Comparison of ENCODE assay signal across 11 cellular contexts in genomic region chr10:75773139-75773801, GRCh38.
DNase-seq lines count a peak whose midpoint lies in the region; ATAC-seq and TF ChIP-seq lines count a peak whose summit lies in the region.
"Had no signal": no experiment of that assay in that cellular context is flagged by ENCODE, and none has a peak within 500 bp of the region (broad histone marks: within the 10 kb centered on the region; RNA-seq: fewer than 3 reads in every experiment).

No MANE protein-coding gene starts in this region.

- no peaks in the 10 kb centered on the region for H3K79me2 ChIP-seq in GM23248 (ENCODE audit: insufficient read depth)
- no peaks in the 10 kb centered on the region for H3K79me2 ChIP-seq in GM23338 (replicated peaks; ENCODE audit: insufficient read depth)

- 36 to 37% methylated on average over 5 of the region's 5 CpGs for WGBS in GM23248 (ENCODE audit: low coverage in 1 of 2, low lambda C conversion rate in 2 of 2, missing lambda C conversion rate in 2 of 2), 2 experiments

- CTCF ChIA-PET in T-cell (lab: Charles Lee), result interaction anchor here in 1 of 2 donors (0.5 kb wide), 1 partner anchor 983 kb away, joined by 3 read pairs; no protein-coding TSS in a partner anchor

- H3K27me3 Mint-ChIP-seq in T-cell (no peaks in the 10 kb centered on the region), GM23338 (ENCODE audit: insufficient read depth, low read depth, poor library complexity) (peaks cover 3% of the 10 kb centered on the region)

- in situ Hi-C loops in GM23248 (cut with MboI), result no loop called here

- peaks cover 36% of the 10 kb centered on the region for H3K4me1 ChIP-seq in GM23248 (ENCODE audit: insufficient read depth)
- H3K4me1 ChIP-seq in GM23338 (ENCODE audit: insufficient read depth), result no peaks in the 10 kb centered on the region
- H3K4me1 ChIP-seq: breast epithelium had no signal

- no peak for ATAC-seq in T-cell (replicated peaks in 1 of 4)
- ATAC-seq in stimulated activated effector memory CD8-positive, alpha-beta T cell treated with anti-CD3 and anti-CD28 coated beads, Interleukin-12 subunit alpha, Interleukin-12 subunit beta, amount 100 ng/mL, for 72 hours, result peak; percentile 71
- ATAC-seq in GM23338, result no peak

- H3K36me3 ChIP-seq in GM23248 (ENCODE audit: low read depth) (no peaks in the 10 kb centered on the region), GM23338 (ENCODE audit: insufficient read depth) (no peaks in the 10 kb centered on the region)
- H3K36me3 ChIP-seq: breast epithelium had no signal

- H3K4me3 ChIP-seq in GM23248 (no peak overlapping the region), fibroblast of the aortic adventitia (ENCODE audit: low read depth, low read length) (no peak overlapping the region), GM23338 (no peak overlapping the region)

- H2AFZ ChIP-seq in GM23248 (0 out of 2 replicates have a peak overlapping the region, but pooled peaks have one; percentile 28), GM23338 (no peak overlapping the region; the same call in 1 of the 2 replicates)

- no peaks in the 10 kb centered on the region for H4K20me1 ChIP-seq in GM23248 (ENCODE audit: insufficient read depth)
- no peaks in the 10 kb centered on the region for H4K20me1 ChIP-seq in GM23338 (replicated peaks; ENCODE audit: insufficient read depth)

- peak; percentile 85 for DNase-seq in GM23248
- no peak for DNase-seq in T-cell
- peak; percentile 41 for DNase-seq in fibroblast of the aortic adventitia (ENCODE audit: low read depth)
- DNase-seq in stimulated activated effector memory CD8-positive, alpha-beta T cell treated with anti-CD3 and anti-CD28 coated beads, Interleukin-12 subunit alpha, Interleukin-12 subunit beta, amount 100 ng/mL, for 72 hours (ENCODE audit: low spot score in 2 of 2), result no peak
- DNase-seq in stimulated activated CD4-positive, alpha-beta T cell treated with anti-CD3 and anti-CD28 coated beads, Interleukin-2, amount 100 ng/mL, for 48 hours, result no peak
- DNase-seq in GM23338 (ENCODE audit: low spot score), result no peak
- no peak for DNase-seq in NCI-H128 (lab: John Stamatoyannopoulos, UW; ENCODE audit: unreplicated experiment)
- DNase-seq in retina, result no peak
- DNase-seq: NCI-H187 treated with DMSO at 0.1 percent for 48 hours, SW 1271 had no signal

- H3K27ac ChIP-seq in GM23248 (peak overlapping the region; percentile 81), GM23338 (ENCODE audit: low read depth) (no peak overlapping the region)

- no peaks in the 10 kb centered on the region for H3K9me2 ChIP-seq in GM23248 (ENCODE audit: insufficient read depth)
- peaks cover 9% of the 10 kb centered on the region; the same call in 1 of the 2 replicates for H3K9me2 ChIP-seq in GM23338 (ENCODE audit: insufficient read depth)

- H3K9me3 Mint-ChIP-seq in T-cell (peaks cover 0 to 3% (median 0%) of the 10 kb centered on the region in 3 donors), GM23338 (no peaks in the 10 kb centered on the region)
- H3K9me3 Mint-ChIP-seq in stimulated activated effector memory CD8-positive, alpha-beta T cell treated with anti-CD3 and anti-CD28 coated beads, Interleukin-12 subunit alpha, Interleukin-12 subunit beta, amount 100 ng/mL, for 72 hours, result no peaks in the 10 kb centered on the region

- peak overlapping the region; percentile 25; the same call in 1 of the 2 replicates for H3K9ac ChIP-seq in GM23248

- no peaks in the 10 kb centered on the region for H3K9me3 ChIP-seq in GM23248 (ENCODE audit: low read depth)
- H3K9me3 ChIP-seq: breast epithelium had no signal

- TF ChIP-seq CTCF in fibroblast of the aortic adventitia (IDR thresholded peaks at IDR 0.05; ENCODE audit: insufficient read depth, low read length) (no peak), GM23338 (conservative IDR thresholded peaks at IDR 0.05; ENCODE audit: low read depth in 2 of 2) (no peak)

- H3K27me3 ChIP-seq in GM23248 (replicated peaks; ENCODE audit: insufficient read depth) (no peaks in the 10 kb centered on the region), GM23338 (ENCODE audit: insufficient read depth) (no peaks in the 10 kb centered on the region)
- H3K27me3 ChIP-seq: breast epithelium had no signal

- POLR2A ChIA-PET in T-cell (lab: Charles Lee), result no interaction called here

- H3K4me1 Mint-ChIP-seq in T-cell (peaks cover 22 to 29% (median 23%) of the 10 kb centered on the region in 3 donors), GM23338 (no peaks in the 10 kb centered on the region; the same call in 2 of the 3 replicates)
- H3K4me1 Mint-ChIP-seq in stimulated activated effector memory CD8-positive, alpha-beta T cell treated with anti-CD3 and anti-CD28 coated beads, Interleukin-12 subunit alpha, Interleukin-12 subunit beta, amount 100 ng/mL, for 72 hours, result peaks cover 14% of the 10 kb centered on the region

- H3K36me3 Mint-ChIP-seq in T-cell, result peaks cover 5% of the 10 kb centered on the region
- H3K36me3 Mint-ChIP-seq in stimulated activated effector memory CD8-positive, alpha-beta T cell treated with anti-CD3 and anti-CD28 coated beads, Interleukin-12 subunit alpha, Interleukin-12 subunit beta, amount 100 ng/mL, for 72 hours, result no peaks in the 10 kb centered on the region
- no peaks in the 10 kb centered on the region for H3K36me3 Mint-ChIP-seq in GM23338 (ENCODE audit: low read depth)

- peaks cover 21% of the 10 kb centered on the region for H3F3A ChIP-seq in GM23248 (ENCODE audit: insufficient read depth)
- H3F3A ChIP-seq in GM23338 (replicated peaks; ENCODE audit: low read depth), result no peaks in the 10 kb centered on the region

- H3K27ac Mint-ChIP-seq in T-cell (peak overlapping the region in 1 of 2 donors; percentile 69), GM23338 (no peak overlapping the region)
- H3K27ac Mint-ChIP-seq in stimulated activated effector memory CD8-positive, alpha-beta T cell treated with anti-CD3 and anti-CD28 coated beads, Interleukin-12 subunit alpha, Interleukin-12 subunit beta, amount 100 ng/mL, for 72 hours, result no peak overlapping the region

- H3K4me3 Mint-ChIP-seq in T-cell (peak overlapping the region; percentile 40 to 53 (median 45)), GM23338 (no peak overlapping the region)
- H3K4me3 Mint-ChIP-seq in stimulated activated effector memory CD8-positive, alpha-beta T cell treated with anti-CD3 and anti-CD28 coated beads, Interleukin-12 subunit alpha, Interleukin-12 subunit beta, amount 100 ng/mL, for 72 hours, result no peak overlapping the region

- H3K4me2 ChIP-seq in GM23248 (ENCODE audit: unreplicated experiment) (peak overlapping the region; percentile 7), GM23338 (no peak overlapping the region)

TF ChIP-seq in GM23338, 12 proteins besides CTCF, POLR2A, EP300 and RAD21:
- TF ChIP-seq, protein P1, sequence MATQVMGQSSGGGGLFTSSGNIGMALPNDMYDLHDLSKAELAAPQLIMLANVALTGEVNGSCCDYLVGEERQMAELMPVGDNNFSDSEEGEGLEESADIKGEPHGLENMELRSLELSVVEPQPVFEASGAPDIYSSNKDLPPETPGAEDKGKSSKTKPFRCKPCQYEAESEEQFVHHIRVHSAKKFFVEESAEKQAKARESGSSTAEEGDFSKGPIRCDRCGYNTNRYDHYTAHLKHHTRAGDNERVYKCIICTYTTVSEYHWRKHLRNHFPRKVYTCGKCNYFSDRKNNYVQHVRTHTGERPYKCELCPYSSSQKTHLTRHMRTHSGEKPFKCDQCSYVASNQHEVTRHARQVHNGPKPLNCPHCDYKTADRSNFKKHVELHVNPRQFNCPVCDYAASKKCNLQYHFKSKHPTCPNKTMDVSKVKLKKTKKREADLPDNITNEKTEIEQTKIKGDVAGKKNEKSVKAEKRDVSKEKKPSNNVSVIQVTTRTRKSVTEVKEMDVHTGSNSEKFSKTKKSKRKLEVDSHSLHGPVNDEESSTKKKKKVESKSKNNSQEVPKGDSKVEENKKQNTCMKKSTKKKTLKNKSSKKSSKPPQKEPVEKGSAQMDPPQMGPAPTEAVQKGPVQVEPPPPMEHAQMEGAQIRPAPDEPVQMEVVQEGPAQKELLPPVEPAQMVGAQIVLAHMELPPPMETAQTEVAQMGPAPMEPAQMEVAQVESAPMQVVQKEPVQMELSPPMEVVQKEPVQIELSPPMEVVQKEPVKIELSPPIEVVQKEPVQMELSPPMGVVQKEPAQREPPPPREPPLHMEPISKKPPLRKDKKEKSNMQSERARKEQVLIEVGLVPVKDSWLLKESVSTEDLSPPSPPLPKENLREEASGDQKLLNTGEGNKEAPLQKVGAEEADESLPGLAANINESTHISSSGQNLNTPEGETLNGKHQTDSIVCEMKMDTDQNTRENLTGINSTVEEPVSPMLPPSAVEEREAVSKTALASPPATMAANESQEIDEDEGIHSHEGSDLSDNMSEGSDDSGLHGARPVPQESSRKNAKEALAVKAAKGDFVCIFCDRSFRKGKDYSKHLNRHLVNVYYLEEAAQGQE (IDR thresholded peaks at IDR 0.05; ENCODE audit: unreplicated experiment), result no peak
- no peak for TF ChIP-seq POLR2AphosphoS5 (IDR thresholded peaks at IDR 0.05; ENCODE audit: low read depth)
- TF ChIP-seq ZNF114 (CRISPR knock-in tag; IDR thresholded peaks at IDR 0.05), result no peak
- TF ChIP-seq JUNB (IDR thresholded peaks at IDR 0.05; ENCODE audit: unreplicated experiment), result no peak

Comparison
In these comparisons a context has a peak if more than half of its experiments do, and no peak if none do; other contexts are left out.
1. DNase-seq: peak in GM23248 (single experiment) and fibroblast of the aortic adventitia (single experiment); none in T-cell (0 of 34), stimulated activated effector memory CD8-positive, alpha-beta T cell treated with anti-CD3 and anti-CD28 coated beads, Interleukin-12 subunit alpha, Interleukin-12 subunit beta, amount 100 ng/mL, for 72 hours (0 of 2), stimulated activated CD4-positive, alpha-beta T cell treated with anti-CD3 and anti-CD28 coated beads, Interleukin-2, amount 100 ng/mL, for 48 hours (0 of 2), GM23338 (single experiment), NCI-H128 (single experiment) and retina (single experiment).
2. H3K4me3 Mint-ChIP-seq: peak in T-cell (3 of 3); none in stimulated activated effector memory CD8-positive, alpha-beta T cell treated with anti-CD3 and anti-CD28 coated beads, Interleukin-12 subunit alpha, Interleukin-12 subunit beta, amount 100 ng/mL, for 72 hours (single experiment) and GM23338 (single experiment).